9 cellular contexts compared by ENCODE assay signal in genomic region chr7:90715067-90715466, GRCh38.
DNase-seq lines count a peak whose midpoint lies in the region; ATAC-seq and TF ChIP-seq lines count a peak whose summit lies in the region.
"Had no signal": no experiment of that assay in that cellular context is flagged by ENCODE, and none has a peak within 500 bp of the region (broad histone marks: within the 10 kb centered on the region; RNA-seq: fewer than 3 reads in every experiment).

No MANE protein-coding gene starts in this region.

- ATAC-seq in GM19035 (IDR thresholded peaks at IDR 0.05; ENCODE audit: unreplicated experiment), result peak; percentile 48
- peak; percentile 71 for ATAC-seq in HG02678 (IDR thresholded peaks at IDR 0.05; ENCODE audit: unreplicated experiment)
- ATAC-seq in HG03565 (IDR thresholded peaks at IDR 0.05; ENCODE audit: unreplicated experiment), result peak; percentile 62

- H3K4me3 ChIP-seq in DOHH2 (ENCODE audit: low read length), result peak overlapping the region; percentile 79

- peak overlapping the region; percentile 77 for H3K4me2 ChIP-seq in DOHH2 (ENCODE audit: low read length)

- H3F3A ChIP-seq in DOHH2 (ENCODE audit: control insufficient read depth, insufficient read depth), result peaks cover 41% of the 10 kb centered on the region

- H3K36me3 ChIP-seq in DOHH2 (ENCODE audit: control insufficient read depth, low read length), result peaks cover 51% of the 10 kb centered on the region

- peaks cover 100% of the 10 kb centered on the region for H3K79me2 ChIP-seq in DOHH2 (ENCODE audit: control insufficient read depth, low read length)

- no peaks in the 10 kb centered on the region for H3K27me3 ChIP-seq in DOHH2 (ENCODE audit: control insufficient read depth, low read length)

- no peaks in the 10 kb centered on the region for H3K9me2 ChIP-seq in DOHH2 (replicated peaks; ENCODE audit: control insufficient read depth, low read length)

- H4K20me1 ChIP-seq in DOHH2 (ENCODE audit: control insufficient read depth, insufficient read depth, low read depth, low read length), result no peaks in the 10 kb centered on the region

- TF ChIP-seq CTCF in DOHH2 (IDR thresholded peaks at IDR 0.05; ENCODE audit: low read depth, low read length, poor library complexity, severe bottlenecking), result no peak

- peaks cover 81% of the 10 kb centered on the region for H3K4me1 ChIP-seq in DOHH2 (ENCODE audit: control insufficient read depth, low read length)

- peak overlapping the region; percentile 92 for H3K27ac ChIP-seq in DOHH2 (ENCODE audit: low read depth, low read length)

- no peaks in the 10 kb centered on the region for H3K9me3 ChIP-seq in DOHH2 (ENCODE audit: control insufficient read depth, insufficient read depth, low read length)

- DNase-seq in activated T-cell treated with anti-CD3 and anti-CD28 coated beads for 4 hours, result no peak
- no peak for DNase-seq in NOMO-1 (lab: John Stamatoyannopoulos, UW; ENCODE audit: unreplicated experiment in 2 of 2)
- DNase-seq in NCI-H510A treated with DMSO at 0.1 percent for 48 hours (lab: John Stamatoyannopoulos, UW), result no peak
- DNase-seq in NCI-H1436 (lab: John Stamatoyannopoulos, UW), result no peak
- DNase-seq: NCI-H1105 treated with DMSO at 0.1 percent for 48 hours had no signal
